ENCODE assay signal across 7 cellular contexts in genomic region chr12:2052861-2053674, GRCh38. TPM values are rescaled to one million over a fixed set of nuclear protein-coding genes. Genes with fewer than 3 reads are reported as not detected.
DNase-seq lines count a peak whose midpoint lies in the region; ATAC-seq and TF ChIP-seq lines count a peak whose summit lies in the region.

CACNA1C (plus strand) TSS chr12:2052987; CDS start chr12:2053563, 576 bp downstream.

- H3K4me1 Mint-ChIP-seq in activated T-cell treated with anti-CD3 and anti-CD28 coated beads, Interleukin-2, amount 50 U/mL, for 72 hours (ENCODE audit: low read depth), result peaks cover 9% of the 10 kb centered on the region
- peaks cover 11 to 24% (median 20%) of the 10 kb centered on the region in 4 donors for H3K4me1 Mint-ChIP-seq in naive thymus-derived CD8-positive, alpha-beta T cell

- peak in 1 of 4 donors; percentile 8 for TF ChIP-seq POLR2A in upper lobe of left lung (IDR thresholded peaks at IDR 0.05)

- no peaks in the 10 kb centered on the region for H3K36me3 ChIP-seq in upper lobe of left lung

- peak within 1 kb of the TSS; percentile 60 to 85 (median 68) for H3K27ac ChIP-seq in upper lobe of left lung

- peaks cover 0 to 4% of the 10 kb centered on the region in 2 donors for H3K36me3 Mint-ChIP-seq in activated T-cell treated with anti-CD3 and anti-CD28 coated beads, Interleukin-2, amount 50 U/mL, for 72 hours (ENCODE audit: insufficient read depth in 2 of 2)
- peaks cover 0 to 6% (median 0%) of the 10 kb centered on the region in 3 donors for H3K36me3 Mint-ChIP-seq in naive thymus-derived CD8-positive, alpha-beta T cell

- H3K27me3 ChIP-seq in upper lobe of left lung, result peaks cover 0 to 28% (median 7%) of the 10 kb centered on the region in 4 donors

- H3K4me1 ChIP-seq in upper lobe of left lung, result peaks cover 11 to 22% (median 14%) of the 10 kb centered on the region in 4 donors

- TF ChIP-seq CTCF in GM13977 (IDR thresholded peaks at IDR 0.05; ENCODE audit: extremely low read depth, insufficient read depth, missing control alignments) (no peak), foreskin fibroblast (IDR thresholded peaks at IDR 0.05; ENCODE audit: low read depth, low read length) (peak; percentile 6), upper lobe of left lung (IDR thresholded peaks at IDR 0.05) (peak in 3 of 6 experiments; percentile 12 to 38 (median 22))

- peak within 1 kb of the TSS; percentile 84 to 87 for H3K4me3 Mint-ChIP-seq in activated T-cell treated with anti-CD3 and anti-CD28 coated beads, Interleukin-2, amount 50 U/mL, for 72 hours
- H3K4me3 Mint-ChIP-seq in naive thymus-derived CD8-positive, alpha-beta T cell, result peak within 1 kb of the TSS; percentile 72 to 89 (median 82)

- H3K9me3 ChIP-seq in upper lobe of left lung, result no peaks in the 10 kb centered on the region

- H3K9me3 Mint-ChIP-seq in activated T-cell treated with anti-CD3 and anti-CD28 coated beads, Interleukin-2, amount 50 U/mL, for 72 hours, result no peaks in the 10 kb centered on the region
- no peaks in the 10 kb centered on the region for H3K9me3 Mint-ChIP-seq in naive thymus-derived CD8-positive, alpha-beta T cell

- DNase-seq in GM13977 (ENCODE audit: low spot score) (peak; percentile 69), NCI-H345 (lab: John Stamatoyannopoulos, UW) (peak; percentile 73), foreskin fibroblast (peak; percentile 48 to 84), upper lobe of left lung (peak in 1 of 2 donors; percentile 93)
- peak; percentile 59 to 71 for DNase-seq in activated T-cell treated with anti-CD3 and anti-CD28 coated beads, Interleukin-2, amount 50 U/mL, for 72 hours
- peak in 7 of 10 donors; percentile 12 to 39 (median 31) for DNase-seq in naive thymus-derived CD8-positive, alpha-beta T cell

- H3K27me3 Mint-ChIP-seq in activated T-cell treated with anti-CD3 and anti-CD28 coated beads, Interleukin-2, amount 50 U/mL, for 72 hours (ENCODE audit: low read depth), result peaks cover 78% of the 10 kb centered on the region
- peaks cover 46 to 75% (median 67%) of the 10 kb centered on the region in 5 donors for H3K27me3 Mint-ChIP-seq in naive thymus-derived CD8-positive, alpha-beta T cell

- ATAC-seq in activated T-cell treated with anti-CD3 and anti-CD28 coated beads, Interleukin-2, amount 50 U/mL, for 72 hours (replicated peaks in 1 of 2), result peak; percentile 86 to 91
- ATAC-seq in naive thymus-derived CD8-positive, alpha-beta T cell, result peak; percentile 90 to 94
- peak in 1 of 2 donors; percentile 87 for ATAC-seq in upper lobe of left lung (ENCODE audit: low FRiP score in 2 of 2)
- ATAC-seq in HG03280 (IDR thresholded peaks at IDR 0.05; ENCODE audit: unreplicated experiment), result no peak

- in situ Hi-C loops in GM13977 (cut with MboI; ENCODE audit: low pct_unique_long_range_greater_than_20kb, low sequenced_read_pairs, unreplicated experiment), result loop anchor here (10.0 kb wide), 1 partner anchor 532 kb away; no protein-coding TSS in a partner anchor

- no peak for TF ChIP-seq EP300 in upper lobe of left lung (IDR thresholded peaks at IDR 0.05)

- 2% methylated on average over 11 to 50 of the region's 83 CpGs for WGBS in upper lobe of left lung, 2 donors

- H3K4me3 ChIP-seq in foreskin fibroblast (ENCODE audit: low read depth in 1 of 2, low read length in 2 of 2) (peak within 1 kb of the TSS; percentile 92 to 94), upper lobe of left lung (peak within 1 kb of the TSS; percentile 13 to 59 (median 51))

- no peak within 1 kb of the TSS for H3K27ac Mint-ChIP-seq in activated T-cell treated with anti-CD3 and anti-CD28 coated beads, Interleukin-2, amount 50 U/mL, for 72 hours
- peak within 1 kb of the TSS in 1 of 10 donors; percentile 44 for H3K27ac Mint-ChIP-seq in naive thymus-derived CD8-positive, alpha-beta T cell

- POLR2A ChIA-PET in naive thymus-derived CD8-positive, alpha-beta T cell (lab: Charles Lee), result no interaction called here

RNA-seq across cellular contexts. Expression of gene CACNA1C, which starts in this region (rescaled TPM):
- under 1 TPM; 0.14 to 0.21 TPM for total RNA-seq in activated T-cell treated with anti-CD3 and anti-CD28 coated beads, Interleukin-2, amount 50 U/mL, for 72 hours
- under 1 TPM; 0.16 to 0.21 TPM for total RNA-seq in naive thymus-derived CD8-positive, alpha-beta T cell
- polyA plus RNA-seq in naive thymus-derived CD8-positive, alpha-beta T cell, result under 1 TPM; 0.05 to 0.21 (median 0.10) TPM
- 10 to 100 TPM in 2 of 6 donors, 1 to 10 TPM in 4; 5.2 to 45.1 (median 8.8) TPM for total RNA-seq in upper lobe of left lung

Comparison
In these comparisons a context has a peak if more than half of its experiments do, and no peak if none do; other contexts are left out.
1. RNA of gene CACNA1C (total RNA-seq): 5.2 to 45.1 TPM in upper lobe of left lung; 0.14 to 0.21 TPM in activated T-cell treated with anti-CD3 and anti-CD28 coated beads, Interleukin-2, amount 50 U/mL, for 72 hours and 0.16 to 0.21 TPM in naive thymus-derived CD8-positive, alpha-beta T cell; every median in the first group is over 4 times any median in the second.
2. Peak in DNase-seq and ATAC-seq in activated T-cell treated with anti-CD3 and anti-CD28 coated beads, Interleukin-2, amount 50 U/mL, for 72 hours; RNA of the gene not detected or under 1 TPM.
3. Peak in DNase-seq and ATAC-seq in naive thymus-derived CD8-positive, alpha-beta T cell; RNA of the gene not detected or under 1 TPM.